19 cellular contexts compared by ENCODE assay signal in genomic region chr4:105657117-105657765, GRCh38. TPM values are rescaled to one million over a fixed set of nuclear protein-coding genes. Genes with fewer than 3 reads are reported as not detected.
A peak's percentile ranks its signal among the peaks of the same experiment; 100 is the strongest.
DNase-seq lines count a peak whose midpoint lies in the region; ATAC-seq, FAIRE-seq and TF ChIP-seq lines count a peak whose summit lies in the region.
"Had no signal": no experiment of that assay in that cellular context is flagged by ENCODE, and none has a peak within 500 bp of the region (broad histone marks: within the 10 kb centered on the region; RNA-seq: fewer than 3 reads in every experiment).

No MANE protein-coding gene starts in this region.

- no peaks in the 10 kb centered on the region for H3K36me3 ChIP-seq in breast epithelium
- H3K36me3 ChIP-seq in astrocyte (ENCODE audit: insufficient read depth, low read length): no peaks in the 10 kb centered on the region
- H3K36me3 ChIP-seq: BLaER1 treated with 17β-estradiol and CSF1 and Interleukin-3, amounts not matched to agents 10 nM and 100 nM had no signal

- no peak overlapping the region for H3K4me2 ChIP-seq in astrocyte (ENCODE audit: low read length)
- H3K4me2 ChIP-seq: BLaER1 treated with 17β-estradiol and CSF1 and Interleukin-3, amounts not matched to agents 10 nM and 100 nM had no signal

- H3K27ac ChIP-seq in breast epithelium: no peak overlapping the region
- H3K27ac ChIP-seq in astrocyte (ENCODE audit: low read depth, low read length): no peak overlapping the region
- H3K27ac ChIP-seq: BLaER1 treated with 17β-estradiol and CSF1 and Interleukin-3, amounts not matched to agents 10 nM and 100 nM had no signal

- H3K79me2 ChIP-seq in astrocyte (ENCODE audit: insufficient read depth, low read length): no peaks in the 10 kb centered on the region

- no peak overlapping the region for H2AFZ ChIP-seq in astrocyte (ENCODE audit: low read depth, low read length)

- no peak overlapping the region for H3K9ac ChIP-seq in astrocyte (ENCODE audit: low read length)
- H3K9ac ChIP-seq: BLaER1 treated with 17β-estradiol and CSF1 and Interleukin-3, amounts not matched to agents 10 nM and 100 nM had no signal

- TF ChIP-seq CTCF in MCF 10A (IDR thresholded peaks at IDR 0.05; ENCODE audit: unreplicated experiment) (no peak), breast epithelium (IDR thresholded peaks at IDR 0.05) (no peak), astrocyte (IDR thresholded peaks at IDR 0.05; ENCODE audit: insufficient read depth, low read depth, low read length) (no peak), epithelial cell of esophagus (IDR thresholded peaks at IDR 0.05; ENCODE audit: insufficient read depth, low read depth, low read length, missing control alignments) (no peak)

- H3K27ac Mint-ChIP-seq in MCF 10A (ENCODE audit: low read depth, unreplicated experiment) (no peak overlapping the region), astrocyte (ENCODE audit: unreplicated experiment) (no peak overlapping the region)
- H3K27ac Mint-ChIP-seq: CD4-positive, alpha-beta T cell; H9 had no signal

- no peaks in the 10 kb centered on the region for H3K9me3 ChIP-seq in breast epithelium
- no peaks in the 10 kb centered on the region for H3K9me3 ChIP-seq in astrocyte (ENCODE audit: insufficient read depth, low read depth, low read length)
- H3K9me3 ChIP-seq: BLaER1 treated with 17β-estradiol and CSF1 and Interleukin-3, amounts not matched to agents 10 nM and 100 nM had no signal

- H3K4me1 Mint-ChIP-seq in MCF 10A (ENCODE audit: insufficient read depth, unreplicated experiment) (peaks cover 6% of the 10 kb centered on the region), astrocyte (ENCODE audit: low read depth, unreplicated experiment) (no peaks in the 10 kb centered on the region)
- H3K4me1 Mint-ChIP-seq: H9 had no signal

- TF ChIP-seq POLR2A in breast epithelium (IDR thresholded peaks at IDR 0.05): no peak

- POLR2A ChIA-PET in MCF 10A (lab: Yijun Ruan, JAX): interaction anchor here (1.1 kb wide), 1 partner anchor 51 kb away, joined by 3 read pairs; no protein-coding TSS in a partner anchor

- no peak for FAIRE-seq in astrocyte (lab: Jason Lieb, UNC)
- FAIRE-seq: GM12892, HepG2, HTR-8/SVneo had no signal

- no peaks in the 10 kb centered on the region for H4K20me1 ChIP-seq in astrocyte (ENCODE audit: insufficient read depth, low read length)
- H4K20me1 ChIP-seq: BLaER1 treated with 17β-estradiol and CSF1 and Interleukin-3, amounts not matched to agents 10 nM and 100 nM had no signal

- no peaks in the 10 kb centered on the region for H3K27me3 Mint-ChIP-seq in MCF 10A (ENCODE audit: insufficient read depth, unreplicated experiment)
- H3K27me3 Mint-ChIP-seq in astrocyte (ENCODE audit: low read depth, unreplicated experiment): no peaks in the 10 kb centered on the region
- H3K27me3 Mint-ChIP-seq: CD4-positive, alpha-beta T cell had no signal

- no peaks in the 10 kb centered on the region for H3K4me1 ChIP-seq in breast epithelium
- H3K4me1 ChIP-seq in astrocyte (ENCODE audit: insufficient read depth, low read length): no peaks in the 10 kb centered on the region
- H3K4me1 ChIP-seq: BLaER1 treated with 17β-estradiol and CSF1 and Interleukin-3, amounts not matched to agents 10 nM and 100 nM had no signal

- CTCF ChIA-PET in MCF 10A (lab: Yijun Ruan, JAX): interaction anchor here (0.7 to 1.8 kb wide), 5 partner anchors 9 to 183 kb away, joined by 3 to 9 read pairs (median 5); partner anchors contain the start of gene PPA2

- no peak overlapping the region for H3K4me3 ChIP-seq in breast epithelium
- H3K4me3 ChIP-seq in astrocyte (ENCODE audit: insufficient read depth, low read depth, low read length): no peak overlapping the region
- no peak overlapping the region for H3K4me3 ChIP-seq in epithelial cell of esophagus (ENCODE audit: low read length)
- H3K4me3 ChIP-seq: BLaER1 treated with 17β-estradiol and CSF1 and Interleukin-3, amounts not matched to agents 10 nM and 100 nM had no signal

- H3K9me3 Mint-ChIP-seq in MCF 10A (ENCODE audit: unreplicated experiment) (no peaks in the 10 kb centered on the region), astrocyte (ENCODE audit: unreplicated experiment) (no peaks in the 10 kb centered on the region)
- H3K9me3 Mint-ChIP-seq: CD4-positive, alpha-beta T cell; H9 had no signal

- ATAC-seq in stimulated activated naive CD8-positive, alpha-beta T cell treated with anti-CD3 and anti-CD28 coated beads, Interleukin-15, Interleukin-2, amounts not matched to agents 100 U/mL and 50 U/mL, for 24 hours: no peak
- ATAC-seq: HepG2 had no signal

- no TSS peak for BruUV-seq in MCF 10A (replicated peaks; lab: Mats Ljungman, UMichigan)

- intact Hi-C loops in MCF 10A (cut with micrococcal nuclease) (no loop called here), breast epithelium (cut with DNase I; ENCODE audit: low total_unique reads) (no loop called here)

- H3K27me3 ChIP-seq in breast epithelium (no peaks in the 10 kb centered on the region), astrocyte (ENCODE audit: insufficient read depth, low read length) (no peaks in the 10 kb centered on the region)
- H3K27me3 ChIP-seq: BLaER1 treated with 17β-estradiol and CSF1 and Interleukin-3, amounts not matched to agents 10 nM and 100 nM had no signal

- H3K4me3 Mint-ChIP-seq in MCF 10A (ENCODE audit: unreplicated experiment) (no peak overlapping the region), astrocyte (ENCODE audit: unreplicated experiment) (no peak overlapping the region)
- H3K4me3 Mint-ChIP-seq: CD4-positive, alpha-beta T cell; H9 had no signal

- H3K36me3 Mint-ChIP-seq in MCF 10A (ENCODE audit: insufficient read depth, unreplicated experiment): no peaks in the 10 kb centered on the region
- no peaks in the 10 kb centered on the region for H3K36me3 Mint-ChIP-seq in astrocyte (ENCODE audit: low read depth, unreplicated experiment)

- DNase-seq in MCF 10A (ENCODE audit: unreplicated experiment): peak; percentile 40
- no peak for DNase-seq in breast epithelium (ENCODE audit: low spot score in 2 of 2)
- peak; percentile 12 for DNase-seq in astrocyte (ENCODE audit: low read depth)
- peak; percentile 77 for DNase-seq in epithelial cell of esophagus (ENCODE audit: low read depth)
- peak; percentile 31 for DNase-seq in renal cortical epithelial cell (ENCODE audit: low read depth)
- no peak for DNase-seq in CD1c-positive myeloid dendritic cell (ENCODE audit: extremely low spot score)
- DNase-seq in HuH-7 (ENCODE audit: low spot score): no peak
- DNase-seq in stimulated activated naive CD8-positive, alpha-beta T cell treated with anti-CD3 and anti-CD28 coated beads, Interleukin-15, Interleukin-2, amounts not matched to agents 100 U/mL and 50 U/mL, for 24 hours: no peak
- DNase-seq: ACHN; Calu3; CD4-positive, alpha-beta T cell; DMS 273 treated with DMSO at 0.1 percent for 48 hours; DMS79; GOT3; H9 had no signal

RNA-seq across cellular contexts. Expression of gene INTS12, which starts 51.2 kb away (rescaled TPM):
- total RNA-seq in MCF 10A (2022) (34.5 and 40.0 TPM in 2 replicates), breast epithelium (10 to 100 TPM; 20.6 to 30.0 (median 29.5) TPM), astrocyte (21.2 and 21.9 TPM in 2 replicates), renal cortical epithelial cell (18.2 and 27.5 TPM in 2 replicates)

RNA-seq across cellular contexts. Expression of gene GSTCD, which starts 51.3 kb away (rescaled TPM):
- total RNA-seq in MCF 10A (2022): 16.3 and 19.2 TPM in 2 replicates
- total RNA-seq in breast epithelium: 10 to 100 TPM in 2 of 3 donors, 1 to 10 TPM in 1; 9.0 to 23.3 (median 18.7) TPM
- total RNA-seq in astrocyte: 12.3 TPM in 2 replicates
- 33.0 and 36.3 TPM in 2 replicates for total RNA-seq in renal cortical epithelial cell

Comparison
In these comparisons a context has a peak if more than half of its experiments do, and no peak if none do; other contexts are left out.
1. DNase-seq: peak in MCF 10A (single experiment), astrocyte (single experiment), epithelial cell of esophagus (single experiment) and renal cortical epithelial cell (single experiment); none in breast epithelium (0 of 2), CD1c-positive myeloid dendritic cell (single experiment), HuH-7 (single experiment) and stimulated activated naive CD8-positive, alpha-beta T cell treated with anti-CD3 and anti-CD28 coated beads, Interleukin-15, Interleukin-2, amounts not matched to agents 100 U/mL and 50 U/mL, for 24 hours (single experiment).